Comparison of ENCODE assay signal across 14 cellular contexts in genomic region chr1:26469558-26469957, GRCh38. TPM values are rescaled to one million over a fixed set of nuclear protein-coding genes. Genes with fewer than 3 reads are reported as not detected.
DNase-seq lines count a peak whose midpoint lies in the region; ATAC-seq, FAIRE-seq and TF ChIP-seq lines count a peak whose summit lies in the region.
"Had no signal": no experiment of that assay in that cellular context is flagged by ENCODE, and none has a peak within 500 bp of the region (broad histone marks: within the 10 kb centered on the region; RNA-seq: fewer than 3 reads in every experiment).

No MANE protein-coding gene starts in this region.

- TF ChIP-seq CTCF in HL-60 (IDR thresholded peaks at IDR 0.05; ENCODE audit: insufficient read depth, low read length): no peak
- TF ChIP-seq CTCF in osteocyte (IDR thresholded peaks at IDR 0.05): no peak

- no peak for ATAC-seq in HG03139 (IDR thresholded peaks at IDR 0.05; ENCODE audit: unreplicated experiment)
- no peak for ATAC-seq in naive thymus-derived CD4-positive, alpha-beta T cell

- POLR2A ChIA-PET in naive thymus-derived CD4-positive, alpha-beta T cell (lab: Charles Lee): interaction anchor here (0.6 to 4.5 kb wide), 4 partner anchors 9 to 419 kb away, joined by 3 to 37 read pairs (median 4); partner anchors contain the start of gene DHDDS

- no peak overlapping the region for H3K9ac ChIP-seq in SK-N-MC (ENCODE audit: insufficient read length)
- H3K9ac ChIP-seq in mesenchymal stem cell (ENCODE audit: low read length): no peak overlapping the region

- H3K36me3 ChIP-seq in SK-N-MC (ENCODE audit: insufficient read depth, low read length) (peaks cover 49% of the 10 kb centered on the region), mesenchymal stem cell (ENCODE audit: control insufficient read depth in 1 of 2, insufficient read depth in 2 of 2, low read depth in 1 of 2, low read length in 2 of 2) (peaks cover 38 to 61% of the 10 kb centered on the region in 2 experiments)
- peaks cover 6 to 57% (median 17%) of the 10 kb centered on the region in 3 experiments for H3K36me3 ChIP-seq in naive thymus-derived CD4-positive, alpha-beta T cell (ENCODE audit: control insufficient read depth in 2 of 3, insufficient read depth in 3 of 3, low read length in 3 of 3)

- H3K36me3 Mint-ChIP-seq in osteocyte (ENCODE audit: unreplicated experiment): peaks cover 52% of the 10 kb centered on the region
- H3K36me3 Mint-ChIP-seq in naive thymus-derived CD4-positive, alpha-beta T cell: peaks cover 4 to 51% (median 23%) of the 10 kb centered on the region in 5 donors

- H2AFZ ChIP-seq in mesenchymal stem cell (ENCODE audit: low read depth, low read length): no peak overlapping the region

- H4K91ac ChIP-seq in mesenchymal stem cell (ENCODE audit: low read length): no peak overlapping the region

- H3K4me3 ChIP-seq in HL-60 (replicated peaks; ENCODE audit: insufficient read depth, low read length) (no peak overlapping the region), SK-N-MC (no peak overlapping the region), mesenchymal stem cell (ENCODE audit: insufficient read depth in 1 of 2, low read depth in 1 of 2, low read length in 2 of 2) (no peak overlapping the region)
- H3K4me3 ChIP-seq in naive thymus-derived CD4-positive, alpha-beta T cell (ENCODE audit: low read length): no peak overlapping the region
- H3K4me3 ChIP-seq: thoracic aorta had no signal

- peaks cover 18% of the 10 kb centered on the region for H3K79me1 ChIP-seq in mesenchymal stem cell (replicated peaks; ENCODE audit: low read length, poor library complexity, severe bottlenecking)

- H3K27me3 ChIP-seq in HL-60 (ENCODE audit: insufficient read depth, poor library complexity, severe bottlenecking) (no peaks in the 10 kb centered on the region), mesenchymal stem cell (ENCODE audit: control insufficient read depth in 1 of 2, insufficient read depth in 1 of 2, low read length in 2 of 2) (no peaks in the 10 kb centered on the region)
- no peaks in the 10 kb centered on the region for H3K27me3 ChIP-seq in naive thymus-derived CD4-positive, alpha-beta T cell (ENCODE audit: control insufficient read depth in 2 of 2, insufficient read depth in 2 of 2, low read length in 2 of 2)

- no peak overlapping the region for H3K4ac ChIP-seq in mesenchymal stem cell (ENCODE audit: low read depth in 1 of 2, low read length in 2 of 2)

- WGBS in mesenchymal stem cell: 97% methylated on average over 5 of the region's 5 CpGs

- CTCF ChIA-PET in naive thymus-derived CD4-positive, alpha-beta T cell (lab: Charles Lee): interaction anchor here (0.6 to 1.6 kb wide), 4 partner anchors 37 to 887 kb away, joined by 3 to 5 read pairs (median 4); partner anchors contain the start of gene DHDDS

- no peaks in the 10 kb centered on the region for H3K9me3 Mint-ChIP-seq in osteocyte (ENCODE audit: unreplicated experiment)
- H3K9me3 Mint-ChIP-seq in naive thymus-derived CD4-positive, alpha-beta T cell: no peaks in the 10 kb centered on the region
- H3K9me3 Mint-ChIP-seq: T-helper 2 cell treated with Interferon-gamma antibody and Interleukin-4, amounts not matched to agents 5 μg/mL and 100 μg/mL, for 36 hours had no signal

- H3K18ac ChIP-seq in mesenchymal stem cell (ENCODE audit: low read depth in 1 of 2, low read length in 2 of 2): no peak overlapping the region

- H3K14ac ChIP-seq in mesenchymal stem cell (ENCODE audit: low read length in 2 of 2): no peak overlapping the region

- DNase-seq in HL-60 (ENCODE audit: low read depth in 1 of 2, low spot score in 1 of 2) (no peak), NCI-H2081 treated with DMSO at 0.1 percent for 48 hours (lab: John Stamatoyannopoulos, UW) (peak; percentile 78), SK-N-MC (ENCODE audit: low read depth, low spot score) (no peak), osteocyte (ENCODE audit: extremely low spot score, unreplicated experiment) (no peak), mesenchymal stem cell (no peak), HTR-8/SVneo (ENCODE audit: insufficient read length, low spot score) (no peak)
- no peak for DNase-seq in naive thymus-derived CD4-positive, alpha-beta T cell
- DNase-seq: stimulated activated CD4-positive, alpha-beta T cell treated with anti-CD3 and anti-CD28 coated beads, Interleukin-12 subunit alpha, Interleukin-12 subunit beta, amount 100 ng/mL, for 4 hours had no signal

- H2BK120ac ChIP-seq in mesenchymal stem cell (ENCODE audit: low read depth, low read length): no peak overlapping the region

- H4K8ac ChIP-seq in mesenchymal stem cell (ENCODE audit: low read length): no peak overlapping the region

- H3K4me2 ChIP-seq in mesenchymal stem cell (ENCODE audit: low read length, poor library complexity, severe bottlenecking): no peak overlapping the region

- H3K9me3 ChIP-seq in SK-N-MC (ENCODE audit: low read depth, low read length) (no peaks in the 10 kb centered on the region), mesenchymal stem cell (ENCODE audit: control insufficient read depth, low read length) (no peaks in the 10 kb centered on the region)
- no peaks in the 10 kb centered on the region for H3K9me3 ChIP-seq in naive thymus-derived CD4-positive, alpha-beta T cell (ENCODE audit: control insufficient read depth in 2 of 3, low read length in 3 of 3)
- H3K9me3 ChIP-seq: thoracic aorta had no signal

- peaks cover 34% of the 10 kb centered on the region for H3K4me1 Mint-ChIP-seq in osteocyte (ENCODE audit: unreplicated experiment)
- H3K4me1 Mint-ChIP-seq in naive thymus-derived CD4-positive, alpha-beta T cell: peaks cover 21 to 45% (median 35%) of the 10 kb centered on the region in 7 donors

- H3K23ac ChIP-seq in mesenchymal stem cell (ENCODE audit: low read length in 2 of 2): no peak overlapping the region

- intact Hi-C loops in naive thymus-derived CD4-positive, alpha-beta T cell (cut with micrococcal nuclease): no loop called here

- peaks cover 14% of the 10 kb centered on the region for H3K4me1 ChIP-seq in mesenchymal stem cell (ENCODE audit: control insufficient read depth, insufficient read depth, low read depth, low read length)
- peaks cover 26 to 28% of the 10 kb centered on the region in 2 donors for H3K4me1 ChIP-seq in naive thymus-derived CD4-positive, alpha-beta T cell (ENCODE audit: control insufficient read depth in 2 of 2, insufficient read depth in 2 of 2, low read length in 2 of 2)

- no peak overlapping the region for H3K27ac Mint-ChIP-seq in osteocyte (ENCODE audit: unreplicated experiment)
- peak overlapping the region in 1 of 9 donors; percentile 74 for H3K27ac Mint-ChIP-seq in naive thymus-derived CD4-positive, alpha-beta T cell

- no peak overlapping the region for H2BK15ac ChIP-seq in mesenchymal stem cell (ENCODE audit: low read depth, poor library complexity, severe bottlenecking)

- H3K27me3 Mint-ChIP-seq in osteocyte (ENCODE audit: unreplicated experiment): no peaks in the 10 kb centered on the region
- peaks cover 0 to 2% (median 0%) of the 10 kb centered on the region in 5 donors for H3K27me3 Mint-ChIP-seq in naive thymus-derived CD4-positive, alpha-beta T cell

- H2BK12ac ChIP-seq in mesenchymal stem cell (ENCODE audit: low read length in 2 of 2): no peak overlapping the region

- peak overlapping the region; percentile 10 for H3K4me3 Mint-ChIP-seq in osteocyte (ENCODE audit: unreplicated experiment)
- no peak overlapping the region for H3K4me3 Mint-ChIP-seq in naive thymus-derived CD4-positive, alpha-beta T cell
- H3K4me3 Mint-ChIP-seq: T-helper 2 cell treated with Interferon-gamma antibody and Interleukin-4, amounts not matched to agents 5 μg/mL and 100 μg/mL, for 36 hours had no signal

- FAIRE-seq in HTR-8/SVneo (lab: Jason Lieb, UNC): no peak
- FAIRE-seq: RCC 7860 had no signal

- no peak overlapping the region for H2BK5ac ChIP-seq in mesenchymal stem cell (ENCODE audit: low read depth, low read length, poor library complexity, severe bottlenecking)

- peak overlapping the region; percentile 28 for H3K27ac ChIP-seq in HL-60 (replicated peaks)
- H3K27ac ChIP-seq in SK-N-MC: peak overlapping the region; percentile 46; the same call in 1 of the 2 replicates
- no peak overlapping the region for H3K27ac ChIP-seq in mesenchymal stem cell (ENCODE audit: low read length, poor library complexity, severe bottlenecking)
- no peak overlapping the region for H3K27ac ChIP-seq in naive thymus-derived CD4-positive, alpha-beta T cell (ENCODE audit: low read depth, low read length)
- H3K27ac ChIP-seq: thoracic aorta had no signal

- H2AK5ac ChIP-seq in mesenchymal stem cell (ENCODE audit: low read length, severe bottlenecking): no peak overlapping the region

RNA-seq across cellular contexts. Expression of gene HMGN2, which starts 2.7 kb away (rescaled TPM):
- 295 and 296 TPM in 2 replicates for total RNA-seq in osteocyte
- 370 TPM for polyA plus RNA-seq in mesenchymal stem cell (2013, experiment 1 of 2)
- polyA plus RNA-seq in mesenchymal stem cell (2013, experiment 2 of 2): 378 TPM
- total RNA-seq in naive thymus-derived CD4-positive, alpha-beta T cell: 100 to 1,000 TPM; 304 to 783 (median 360) TPM
- 100 to 1,000 TPM; 784 to 901 TPM for polyA plus RNA-seq in naive thymus-derived CD4-positive, alpha-beta T cell

RNA-seq across cellular contexts. Expression of gene DHDDS, which starts 37.4 kb away (rescaled TPM):
- total RNA-seq in osteocyte: 50.4 and 53.9 TPM in 2 replicates
- 40.4 TPM for polyA plus RNA-seq in mesenchymal stem cell (2013, experiment 1 of 2)
- 38.8 TPM for polyA plus RNA-seq in mesenchymal stem cell (2013, experiment 2 of 2)
- total RNA-seq in naive thymus-derived CD4-positive, alpha-beta T cell: 10 to 100 TPM; 28.1 to 58.9 (median 37.7) TPM
- polyA plus RNA-seq in naive thymus-derived CD4-positive, alpha-beta T cell: 10 to 100 TPM; 20.7 to 23.8 TPM

RNA-seq across cellular contexts. Expression of gene LIN28A, which starts 58.9 kb away (rescaled TPM):
- total RNA-seq in osteocyte: not detected in 2 replicates
- polyA plus RNA-seq in mesenchymal stem cell (2013, experiment 1 of 2): not detected
- polyA plus RNA-seq in mesenchymal stem cell (2013, experiment 2 of 2): not detected
- total RNA-seq in naive thymus-derived CD4-positive, alpha-beta T cell: not detected
- polyA plus RNA-seq in naive thymus-derived CD4-positive, alpha-beta T cell: not detected
- total RNA-seq: dermis microvascular lymphatic vessel endothelial cell, HepG2, thoracic aorta had no signal
- polyA plus RNA-seq: HepG2 had no signal

Comparison
In these comparisons a context has a peak if more than half of its experiments do, and no peak if none do; other contexts are left out.
1. H3K27ac ChIP-seq: peak in HL-60 (single experiment) and SK-N-MC (single experiment); none in mesenchymal stem cell (single experiment) and naive thymus-derived CD4-positive, alpha-beta T cell (single experiment).